ENCODE assay signal across 21 cellular contexts in genomic region chr5:37667846-37668245, GRCh38.
A peak's percentile ranks its signal among the peaks of the same experiment; 100 is the strongest.
DNase-seq lines count a peak whose midpoint lies in the region; TF ChIP-seq lines count a peak whose summit lies in the region.
"Had no signal": no experiment of that assay in that cellular context is flagged by ENCODE, and none has a peak within 500 bp of the region (broad histone marks: within the 10 kb centered on the region; RNA-seq: fewer than 3 reads in every experiment).

No MANE protein-coding gene starts in this region.

- DNase-seq in HFFc6, result no peak
- DNase-seq in SJSA1 (ENCODE audit: low read depth in 1 of 2, low spot score in 2 of 2), result peak in 1 of 2 experiments; percentile 63
- no peak for DNase-seq in hepatocyte (ENCODE audit: low spot score)
- DNase-seq in NCI-H2107 (lab: John Stamatoyannopoulos, UW), result no peak
- no peak for DNase-seq in activated T-helper 1 cell treated with anti-CD3 and anti-CD28 coated beads, Interleukin-12 subunit alpha, Interleukin-12 subunit beta, Interleukin-2, Interleukin-4 antibody, amounts not matched to agents 30 ng/mL and 10 ng/mL and 1 ng/mL, durations not matched to agents 14 hours and 24 hours and 36 hours (ENCODE audit: low spot score)
- DNase-seq in endothelial cell (ENCODE audit: low spot score), result no peak
- DNase-seq: activated B cell treated with CpG ODN at 0.5 μM for 24 hours; activated T-cell treated with anti-CD3 and anti-CD28 coated beads, Interleukin-2, amount 50 U/mL, for 72 hours; BE2C; glutamatergic neuron; immature natural killer cell; NCI-H1436; NCI-H748 treated with DMSO at 0.1 percent for 48 hours; occipital lobe; stimulated activated naive B cell treated with anti-CD40 and anti-IgM and Interleukin-4, amounts not matched to agents 10 μg/mL and 1 μg/mL and 100 μg/mL, for 72 hours had no signal

- H3K27me3 ChIP-seq in SJSA1 (replicated peaks) (no peaks in the 10 kb centered on the region), hepatocyte (no peaks in the 10 kb centered on the region), skeletal muscle tissue (ENCODE audit: control insufficient read depth in 3 of 3, insufficient read depth in 3 of 3, low read length in 3 of 3) (no peaks in the 10 kb centered on the region)
- H3K27me3 ChIP-seq: BE2C, tibial nerve had no signal

- peaks cover 5% of the 10 kb centered on the region; the same call in 1 of the 2 replicates for H3K36me3 Mint-ChIP-seq in HFFc6 (ENCODE audit: low read depth)
- H3K36me3 Mint-ChIP-seq in activated T-helper 1 cell treated with anti-CD3 and anti-CD28 coated beads, Interleukin-12 subunit alpha, Interleukin-12 subunit beta, Interleukin-2, Interleukin-4 antibody, amounts not matched to agents 30 ng/mL and 10 ng/mL and 1 ng/mL, durations not matched to agents 14 hours and 24 hours and 36 hours (ENCODE audit: low read depth), result no peaks in the 10 kb centered on the region
- peaks cover 4% of the 10 kb centered on the region for H3K36me3 Mint-ChIP-seq in endothelial cell (ENCODE audit: low read depth, unreplicated experiment)
- H3K36me3 Mint-ChIP-seq: immature natural killer cell had no signal

- H3K4me3 Mint-ChIP-seq in HFFc6, result no peak overlapping the region
- H3K4me3 Mint-ChIP-seq in activated T-helper 1 cell treated with anti-CD3 and anti-CD28 coated beads, Interleukin-12 subunit alpha, Interleukin-12 subunit beta, Interleukin-2, Interleukin-4 antibody, amounts not matched to agents 30 ng/mL and 10 ng/mL and 1 ng/mL, durations not matched to agents 14 hours and 24 hours and 36 hours, result no peak overlapping the region
- no peak overlapping the region for H3K4me3 Mint-ChIP-seq in endothelial cell (ENCODE audit: unreplicated experiment)
- H3K4me3 Mint-ChIP-seq: activated B cell treated with CpG ODN at 0.5 μM for 24 hours; activated T-cell treated with anti-CD3 and anti-CD28 coated beads, Interleukin-2, amount 50 U/mL, for 72 hours; brain; dendritic cell treated with granulocyte-macrophage colony-stimulating factor and Interleukin-4, amounts not matched to agents 40 ng/mL and 50 ng/mL, for 4 days; immature natural killer cell; stimulated activated naive B cell treated with anti-CD40 and anti-IgM and Interleukin-4, amounts not matched to agents 10 μg/mL and 1 μg/mL and 100 μg/mL, for 72 hours; T-helper 2 cell treated with Interferon-gamma antibody and Interleukin-4, amounts not matched to agents 5 μg/mL and 100 μg/mL, for 36 hours had no signal

- H2AFZ ChIP-seq in hepatocyte, result no peak overlapping the region

- WGBS in hepatocyte (ENCODE audit: low lambda C conversion rate, missing lambda C conversion rate), result 88% methylated on average over 1 of the region's 1 CpG

- H3K36me3 ChIP-seq in SJSA1, result no peaks in the 10 kb centered on the region
- H3K36me3 ChIP-seq in hepatocyte (replicated peaks; ENCODE audit: insufficient read depth, low read depth), result no peaks in the 10 kb centered on the region
- H3K36me3 ChIP-seq in skeletal muscle tissue (ENCODE audit: control insufficient read depth in 3 of 3, insufficient read depth in 3 of 3, low read length in 3 of 3), result no peaks in the 10 kb centered on the region
- H3K36me3 ChIP-seq: BE2C, tibial nerve had no signal

- H3K4me2 ChIP-seq in hepatocyte, result peak overlapping the region; percentile 25

- H4K20me1 ChIP-seq in hepatocyte (ENCODE audit: insufficient read depth, poor library complexity, severe bottlenecking), result no peaks in the 10 kb centered on the region

- H3K27me3 Mint-ChIP-seq in HFFc6 (ENCODE audit: insufficient read depth), result peaks cover 2% of the 10 kb centered on the region; the same call in 1 of the 2 replicates
- no peaks in the 10 kb centered on the region for H3K27me3 Mint-ChIP-seq in activated T-helper 1 cell treated with anti-CD3 and anti-CD28 coated beads, Interleukin-12 subunit alpha, Interleukin-12 subunit beta, Interleukin-2, Interleukin-4 antibody, amounts not matched to agents 30 ng/mL and 10 ng/mL and 1 ng/mL, durations not matched to agents 14 hours and 24 hours and 36 hours (ENCODE audit: insufficient read depth)
- H3K27me3 Mint-ChIP-seq in endothelial cell (ENCODE audit: unreplicated experiment), result peaks cover 4% of the 10 kb centered on the region
- H3K27me3 Mint-ChIP-seq: activated B cell treated with CpG ODN at 0.5 μM for 24 hours; brain; dendritic cell treated with granulocyte-macrophage colony-stimulating factor and Interleukin-4, amounts not matched to agents 40 ng/mL and 50 ng/mL, for 4 days; stimulated activated naive B cell treated with anti-CD40 and anti-IgM and Interleukin-4, amounts not matched to agents 10 μg/mL and 1 μg/mL and 100 μg/mL, for 72 hours had no signal

- H3K27ac ChIP-seq in SJSA1 (peak overlapping the region; percentile 63), hepatocyte (peak overlapping the region; percentile 64), skeletal muscle tissue (ENCODE audit: low read depth, low read length) (peak overlapping the region; percentile 78)
- H3K27ac ChIP-seq: tibial nerve had no signal

- no peaks in the 10 kb centered on the region for H3K9me2 ChIP-seq in hepatocyte (replicated peaks; ENCODE audit: insufficient read depth)

- peak overlapping the region in 1 of 3 donors; percentile 8 for H3K9ac ChIP-seq in skeletal muscle tissue (ENCODE audit: low read depth in 1 of 3, low read length in 3 of 3)

- TF ChIP-seq CTCF in HFFc6 (IDR thresholded peaks at IDR 0.05) (no peak), hepatocyte (IDR thresholded peaks at IDR 0.05; ENCODE audit: poor library complexity) (no peak), endothelial cell (IDR thresholded peaks at IDR 0.05; ENCODE audit: unreplicated experiment) (no peak)

- no peaks in the 10 kb centered on the region for H3K9me3 ChIP-seq in SJSA1 (replicated peaks)
- H3K9me3 ChIP-seq in hepatocyte (ENCODE audit: low read depth), result no peaks in the 10 kb centered on the region
- no peaks in the 10 kb centered on the region for H3K9me3 ChIP-seq in skeletal muscle tissue (ENCODE audit: control insufficient read depth in 3 of 3, low read length in 3 of 3)
- H3K9me3 ChIP-seq: BE2C, tibial nerve had no signal

- intact Hi-C loops in activated T-helper 1 cell treated with anti-CD3 and anti-CD28 coated beads, Interleukin-12 subunit alpha, Interleukin-12 subunit beta, Interleukin-2, Interleukin-4 antibody, amounts not matched to agents 30 ng/mL and 10 ng/mL and 1 ng/mL, durations not matched to agents 14 hours and 24 hours and 36 hours (cut with micrococcal nuclease), result no loop called here

- H3K4me1 Mint-ChIP-seq in HFFc6 (ENCODE audit: low read depth) (peaks cover 43% of the 10 kb centered on the region), endothelial cell (ENCODE audit: unreplicated experiment) (peaks cover 48% of the 10 kb centered on the region)
- peaks cover 15% of the 10 kb centered on the region for H3K4me1 Mint-ChIP-seq in activated T-helper 1 cell treated with anti-CD3 and anti-CD28 coated beads, Interleukin-12 subunit alpha, Interleukin-12 subunit beta, Interleukin-2, Interleukin-4 antibody, amounts not matched to agents 30 ng/mL and 10 ng/mL and 1 ng/mL, durations not matched to agents 14 hours and 24 hours and 36 hours (ENCODE audit: low read depth)

- H3K4me3 ChIP-seq in SJSA1 (no peak overlapping the region), hepatocyte (no peak overlapping the region), skeletal muscle tissue (ENCODE audit: low read length in 3 of 3) (no peak overlapping the region)
- H3K4me3 ChIP-seq: tibial nerve had no signal

- H3K4me1 ChIP-seq in SJSA1 (replicated peaks) (peaks cover 32% of the 10 kb centered on the region), hepatocyte (ENCODE audit: insufficient read depth) (peaks cover 16% of the 10 kb centered on the region), skeletal muscle tissue (ENCODE audit: control insufficient read depth in 3 of 3, insufficient read depth in 3 of 3, low read length in 3 of 3) (peaks cover 13 to 37% (median 29%) of the 10 kb centered on the region in 3 donors)
- H3K4me1 ChIP-seq: BE2C had no signal

- no peaks in the 10 kb centered on the region for H3K9me3 Mint-ChIP-seq in HFFc6
- no peaks in the 10 kb centered on the region for H3K9me3 Mint-ChIP-seq in activated T-helper 1 cell treated with anti-CD3 and anti-CD28 coated beads, Interleukin-12 subunit alpha, Interleukin-12 subunit beta, Interleukin-2, Interleukin-4 antibody, amounts not matched to agents 30 ng/mL and 10 ng/mL and 1 ng/mL, durations not matched to agents 14 hours and 24 hours and 36 hours
- H3K9me3 Mint-ChIP-seq in endothelial cell (ENCODE audit: unreplicated experiment), result no peaks in the 10 kb centered on the region
- H3K9me3 Mint-ChIP-seq: activated B cell treated with CpG ODN at 0.5 μM for 24 hours; dendritic cell treated with granulocyte-macrophage colony-stimulating factor and Interleukin-4, amounts not matched to agents 40 ng/mL and 50 ng/mL, for 4 days; immature natural killer cell; T-helper 2 cell treated with Interferon-gamma antibody and Interleukin-4, amounts not matched to agents 5 μg/mL and 100 μg/mL, for 36 hours had no signal

- no peaks in the 10 kb centered on the region for H3K79me2 ChIP-seq in hepatocyte

- H3K27ac Mint-ChIP-seq in HFFc6, result peak overlapping the region; percentile 89; the same call in 1 of the 2 replicates
- H3K27ac Mint-ChIP-seq in activated T-helper 1 cell treated with anti-CD3 and anti-CD28 coated beads, Interleukin-12 subunit alpha, Interleukin-12 subunit beta, Interleukin-2, Interleukin-4 antibody, amounts not matched to agents 30 ng/mL and 10 ng/mL and 1 ng/mL, durations not matched to agents 14 hours and 24 hours and 36 hours, result no peak overlapping the region
- H3K27ac Mint-ChIP-seq in endothelial cell (ENCODE audit: unreplicated experiment), result no peak overlapping the region
- H3K27ac Mint-ChIP-seq: activated B cell treated with CpG ODN at 0.5 μM for 24 hours; activated naive CD4-positive, alpha-beta T cell treated with anti-CD3 and anti-CD28 coated beads, Interleukin-2, amount 50 U/mL, for 72 hours; activated T-cell treated with anti-CD3 and anti-CD28 coated beads, Interleukin-2, amount 50 U/mL, for 72 hours; dendritic cell treated with granulocyte-macrophage colony-stimulating factor and Interleukin-4, amounts not matched to agents 40 ng/mL and 50 ng/mL, for 4 days; immature natural killer cell; stimulated activated naive B cell treated with anti-CD40 and anti-IgM and Interleukin-4, amounts not matched to agents 10 μg/mL and 1 μg/mL and 100 μg/mL, for 72 hours; T-helper 2 cell treated with Interferon-gamma antibody and Interleukin-4, amounts not matched to agents 5 μg/mL and 100 μg/mL, for 36 hours had no signal
